ENCODE assay signal across 15 cellular contexts in the genomic region with DNA sequence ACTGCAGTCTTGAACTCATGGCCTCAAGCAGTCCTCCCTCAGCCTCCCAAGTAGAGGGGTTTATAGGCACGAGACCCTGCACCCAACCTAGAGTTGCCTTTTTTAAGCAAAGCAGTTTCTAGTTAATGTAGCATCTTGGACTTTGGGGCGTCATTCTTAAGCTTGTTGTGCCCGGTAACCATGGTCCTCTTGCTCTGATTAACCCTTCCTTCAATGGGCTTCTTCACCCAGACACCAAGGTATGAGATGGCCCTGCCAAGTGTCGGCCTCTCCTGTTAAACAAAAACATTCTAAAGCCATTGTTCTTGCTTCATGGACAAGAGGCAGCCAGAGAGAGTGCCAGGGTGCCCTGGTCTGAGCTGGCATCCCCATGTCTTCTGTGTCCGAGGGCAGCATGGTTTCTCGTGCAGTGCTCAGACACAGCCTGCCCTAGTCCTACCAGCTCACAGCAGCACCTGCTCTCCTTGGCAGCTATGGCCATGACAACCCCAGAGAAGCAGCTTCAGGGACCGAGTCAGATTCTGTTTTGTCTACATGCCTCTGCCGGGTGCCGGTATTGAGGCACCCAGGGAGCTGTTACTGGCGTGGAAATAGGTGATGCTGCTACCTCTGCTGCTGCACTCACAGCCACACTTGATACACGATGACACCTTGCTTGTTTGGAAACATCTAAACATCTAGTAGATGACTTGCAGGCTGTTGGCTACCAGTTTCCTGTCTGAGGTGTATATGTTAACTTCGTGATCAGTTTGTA. TPM values are rescaled to one million over a fixed set of nuclear protein-coding genes. Genes with fewer than 3 reads are reported as not detected.
DNase-seq lines count a peak whose midpoint lies in the region; ATAC-seq, FAIRE-seq and TF ChIP-seq lines count a peak whose summit lies in the region.
"Had no signal": no experiment of that assay in that cellular context is flagged by ENCODE, and none has a peak within 500 bp of the region (broad histone marks: within the 10 kb centered on the region; RNA-seq: fewer than 3 reads in every experiment).

No MANE protein-coding gene starts in this region.

- TF ChIP-seq EP300 in SK-N-SH (IDR thresholded peaks at IDR 0.05; ENCODE audit: borderline replicate concordance in 1 of 2, low read depth in 1 of 2, low read length in 1 of 2) = no peak

- H3K4me3 ChIP-seq in SK-N-SH (ENCODE audit: low read depth in 2 of 2, low read length in 1 of 2) = no peak overlapping the region; a peak in 1 of 4 replicates
- peak overlapping the region; percentile 95; the same call in 1 of the 2 replicates for H3K4me3 ChIP-seq in HUES64 (ENCODE audit: low read length)
- H3K4me3 ChIP-seq: lower lobe of right lung, thoracic aorta had no signal

- H3K9me3 ChIP-seq in SK-N-SH (no peaks in the 10 kb centered on the region), HUES64 (ENCODE audit: insufficient read depth, low read depth, low read length) (no peaks in the 10 kb centered on the region)
- H3K9me3 ChIP-seq: lower lobe of right lung, thoracic aorta had no signal

- peaks cover 50% of the 10 kb centered on the region for H3K36me3 Mint-ChIP-seq in activated T-helper 2 cell treated with anti-CD3 and anti-CD28 coated beads, Interferon-gamma antibody, Interleukin-2, Interleukin-4, amounts not matched to agents 10 μg/mL and 5 μg/mL and 100 μg/mL, durations not matched to agents 14 hours and 24 hours and 36 hours (ENCODE audit: low read depth)
- peaks cover 32% of the 10 kb centered on the region for H3K36me3 Mint-ChIP-seq in nephron (ENCODE audit: low read depth)

- H3F3A ChIP-seq in SK-N-SH (replicated peaks; ENCODE audit: insufficient read depth) = peaks cover 62% of the 10 kb centered on the region

- DNase-seq in SK-N-SH (no peak), urothelium cell line (ENCODE audit: low spot score) (no peak), NCI-H1092 (lab: John Stamatoyannopoulos, UW) (no peak)
- DNase-seq in activated T-helper 2 cell treated with anti-CD3 and anti-CD28 coated beads, Interferon-gamma antibody, Interleukin-2, Interleukin-4, amounts not matched to agents 10 μg/mL and 5 μg/mL and 100 μg/mL, durations not matched to agents 14 hours and 24 hours and 36 hours (ENCODE audit: low spot score) = no peak
- DNase-seq: ACHN; erythroblast; KG1; lower lobe of right lung; SHP77; stimulated activated CD4-positive, alpha-beta T cell treated with anti-CD3 and anti-CD28 coated beads, Interleukin-12 subunit alpha, Interleukin-12 subunit beta, amount 100 ng/mL, for 4 hours had no signal

- peak overlapping the region; percentile 57 for H3K4me3 Mint-ChIP-seq in activated T-helper 2 cell treated with anti-CD3 and anti-CD28 coated beads, Interferon-gamma antibody, Interleukin-2, Interleukin-4, amounts not matched to agents 10 μg/mL and 5 μg/mL and 100 μg/mL, durations not matched to agents 14 hours and 24 hours and 36 hours (ENCODE audit: low read depth)
- H3K4me3 Mint-ChIP-seq in nephron = peak overlapping the region; percentile 41 to 65 (median 54)

- H2AFZ ChIP-seq in SK-N-SH (ENCODE audit: low read depth) = no peak overlapping the region

- H3K27me3 ChIP-seq in SK-N-SH (ENCODE audit: insufficient read depth) (no peaks in the 10 kb centered on the region), HUES64 (ENCODE audit: insufficient read depth, low read length) (no peaks in the 10 kb centered on the region)

- peak overlapping the region; percentile 96; the same call in 1 of the 2 replicates for H3K4me2 ChIP-seq in SK-N-SH

- no peaks in the 10 kb centered on the region for H3K9me3 Mint-ChIP-seq in activated T-helper 2 cell treated with anti-CD3 and anti-CD28 coated beads, Interferon-gamma antibody, Interleukin-2, Interleukin-4, amounts not matched to agents 10 μg/mL and 5 μg/mL and 100 μg/mL, durations not matched to agents 14 hours and 24 hours and 36 hours
- H3K9me3 Mint-ChIP-seq in nephron = no peaks in the 10 kb centered on the region

- H3K27me3 Mint-ChIP-seq in activated T-helper 2 cell treated with anti-CD3 and anti-CD28 coated beads, Interferon-gamma antibody, Interleukin-2, Interleukin-4, amounts not matched to agents 10 μg/mL and 5 μg/mL and 100 μg/mL, durations not matched to agents 14 hours and 24 hours and 36 hours (ENCODE audit: low read depth) = no peaks in the 10 kb centered on the region
- peaks cover 4% of the 10 kb centered on the region for H3K27me3 Mint-ChIP-seq in nephron (ENCODE audit: low read depth)

- H3K4me1 Mint-ChIP-seq in activated T-helper 2 cell treated with anti-CD3 and anti-CD28 coated beads, Interferon-gamma antibody, Interleukin-2, Interleukin-4, amounts not matched to agents 10 μg/mL and 5 μg/mL and 100 μg/mL, durations not matched to agents 14 hours and 24 hours and 36 hours (ENCODE audit: low read depth) = peaks cover 38% of the 10 kb centered on the region
- peaks cover 37% of the 10 kb centered on the region for H3K4me1 Mint-ChIP-seq in nephron

- POLR2A ChIA-PET in SK-N-SH (lab: Yijun Ruan, JAX) = no interaction called here

- TF ChIP-seq RAD21 in SK-N-SH (IDR thresholded peaks at IDR 0.05; ENCODE audit: low read length) = no peak

- intact Hi-C loops in activated T-helper 2 cell treated with anti-CD3 and anti-CD28 coated beads, Interferon-gamma antibody, Interleukin-2, Interleukin-4, amounts not matched to agents 10 μg/mL and 5 μg/mL and 100 μg/mL, durations not matched to agents 14 hours and 24 hours and 36 hours (cut with micrococcal nuclease) = loop anchor here (5.0 to 10.0 kb wide), 3 partner anchors 93 to 322 kb away; a partner anchor contains a TSS

- H3K79me2 ChIP-seq in SK-N-SH (ENCODE audit: insufficient read depth) = peaks cover 34% of the 10 kb centered on the region

- H3K9me2 ChIP-seq in SK-N-SH = no peaks in the 10 kb centered on the region

- H3K4me1 ChIP-seq in SK-N-SH (ENCODE audit: control insufficient read depth in 1 of 2, insufficient read depth in 2 of 2, low read depth in 1 of 2, low read length in 1 of 2) (peaks cover 19 to 44% of the 10 kb centered on the region in 2 experiments; a peak in 3 of 4 replicates), HUES64 (ENCODE audit: insufficient read depth, low read length) (peaks cover 27% of the 10 kb centered on the region)

- H3K36me3 ChIP-seq in SK-N-SH (replicated peaks in 1 of 2; ENCODE audit: control insufficient read depth in 1 of 2, insufficient read depth in 2 of 2, low read length in 1 of 2) (peaks cover 28 to 30% of the 10 kb centered on the region in 2 experiments), HUES64 (ENCODE audit: insufficient read depth, low read length) (peaks cover 36% of the 10 kb centered on the region)

- CTCF ChIA-PET in SK-N-SH (lab: Yijun Ruan, JAX) = interaction anchor here (1.0 to 3.4 kb wide), 5 partner anchors 21 to 136 kb away, joined by 3 to 20 read pairs (median 4); no protein-coding TSS in a partner anchor

- TF ChIP-seq CTCF in SK-N-SH (IDR thresholded peaks at IDR 0.05) = no peak
- TF ChIP-seq CTCF in nephron (IDR thresholded peaks at IDR 0.05; ENCODE audit: unreplicated experiment in 3 of 3) = no peak

- H3K9ac ChIP-seq in SK-N-SH (0 out of 2 replicates have a peak overlapping the region, but pooled peaks have one; percentile 16), HUES64 (ENCODE audit: low read depth, low read length) (peak overlapping the region; percentile 38)

- peaks cover 60% of the 10 kb centered on the region for H4K20me1 ChIP-seq in SK-N-SH (ENCODE audit: insufficient read depth)

- H3K27ac ChIP-seq in SK-N-SH (ENCODE audit: low read depth in 2 of 2, low read length in 1 of 2) = no peak overlapping the region
- H3K27ac ChIP-seq in HUES64 (ENCODE audit: low read depth, low read length) = peak overlapping the region; percentile 75; the same call in 1 of the 2 replicates
- H3K27ac ChIP-seq: lower lobe of right lung, thoracic aorta had no signal

- H3K27ac Mint-ChIP-seq in activated T-helper 2 cell treated with anti-CD3 and anti-CD28 coated beads, Interferon-gamma antibody, Interleukin-2, Interleukin-4, amounts not matched to agents 10 μg/mL and 5 μg/mL and 100 μg/mL, durations not matched to agents 14 hours and 24 hours and 36 hours = peak overlapping the region; percentile 30
- no peak overlapping the region for H3K27ac Mint-ChIP-seq in nephron

- WGBS in SK-N-SH (ENCODE audit: low lambda C conversion rate) = 84% methylated on average over 10 of the region's 12 CpGs
- WGBS in HUES64 = 89% methylated on average over 12 of the region's 12 CpGs

- ATAC-seq in SK-N-SH treated with all-trans-retinoic acid at 6 μM for 48 hours (no peak), esophagus mucosa (no peak)
- ATAC-seq: lower lobe of right lung had no signal

- no peak for FAIRE-seq in urothelium cell line (lab: Jason Lieb, UNC)

RNA-seq across cellular contexts. Expression of a gene that starts 3.3 kb away (rescaled TPM):
- 3,540 and 4,635 TPM in 2 replicates for polyA plus RNA-seq in SK-N-SH (2012; rRNA removed)
- 2,365 and 3,863 TPM in 2 replicates for polyA plus RNA-seq in SK-N-SH (2012; cell fraction: cytosol; rRNA removed)
- polyA plus RNA-seq in SK-N-SH (2012; cell fraction: nucleus; rRNA removed) = 1,480 and 2,319 TPM in 2 replicates
- polyA plus RNA-seq in HUES64 (2013, experiment 1 of 2) = 2,187 TPM
- polyA plus RNA-seq in HUES64 (2013, experiment 2 of 2) = 2,411 TPM
- 2,404 and 2,406 TPM in 2 replicates for total RNA-seq in activated T-helper 2 cell treated with anti-CD3 and anti-CD28 coated beads, Interferon-gamma antibody, Interleukin-2, Interleukin-4, amounts not matched to agents 10 μg/mL and 5 μg/mL and 100 μg/mL, durations not matched to agents 14 hours and 24 hours and 36 hours
- 2,146 TPM for total RNA-seq in esophagus mucosa

RNA-seq across cellular contexts. Expression of a gene that starts 11.7 kb away (rescaled TPM):
- polyA plus RNA-seq in SK-N-SH (2012; rRNA removed) = 3.9 and 4.0 TPM in 2 replicates
- polyA plus RNA-seq in SK-N-SH (2012; cell fraction: cytosol; rRNA removed) = 1.1 and 1.9 TPM in 2 replicates
- 27.9 and 35.3 TPM in 2 replicates for polyA plus RNA-seq in SK-N-SH (2012; cell fraction: nucleus; rRNA removed)
- polyA plus RNA-seq in HUES64 (2013, experiment 1 of 2) = 3.0 TPM
- 2.9 TPM for polyA plus RNA-seq in HUES64 (2013, experiment 2 of 2)
- total RNA-seq in activated T-helper 2 cell treated with anti-CD3 and anti-CD28 coated beads, Interferon-gamma antibody, Interleukin-2, Interleukin-4, amounts not matched to agents 10 μg/mL and 5 μg/mL and 100 μg/mL, durations not matched to agents 14 hours and 24 hours and 36 hours = 19.8 and 25.7 TPM in 2 replicates
- total RNA-seq in esophagus mucosa = 1.0 TPM
- total RNA-seq: thoracic aorta had no signal

RNA-seq across cellular contexts. Expression of a gene that starts 49.6 kb away (rescaled TPM):
- polyA plus RNA-seq in SK-N-SH (2012; rRNA removed) = 0.05 TPM in 1 of 2 replicates, not detected in the other
- not detected in 2 replicates for polyA plus RNA-seq in SK-N-SH (2012; cell fraction: cytosol; rRNA removed)
- 0.09 and 0.29 TPM in 2 replicates for polyA plus RNA-seq in SK-N-SH (2012; cell fraction: nucleus; rRNA removed)
- 1.4 TPM for polyA plus RNA-seq in HUES64 (2013, experiment 1 of 2)
- polyA plus RNA-seq in HUES64 (2013, experiment 2 of 2) = 1.3 TPM
- total RNA-seq in activated T-helper 2 cell treated with anti-CD3 and anti-CD28 coated beads, Interferon-gamma antibody, Interleukin-2, Interleukin-4, amounts not matched to agents 10 μg/mL and 5 μg/mL and 100 μg/mL, durations not matched to agents 14 hours and 24 hours and 36 hours = not detected in 2 replicates
- not detected for total RNA-seq in esophagus mucosa
- total RNA-seq: thoracic aorta had no signal

RNA-seq across cellular contexts. Expression of a gene that starts 55.6 kb away (rescaled TPM):
- polyA plus RNA-seq in SK-N-SH (2012; rRNA removed) = 100 and 107 TPM in 2 replicates
- 39.4 and 45.3 TPM in 2 replicates for polyA plus RNA-seq in SK-N-SH (2012; cell fraction: cytosol; rRNA removed)
- polyA plus RNA-seq in SK-N-SH (2012; cell fraction: nucleus; rRNA removed) = 647 and 650 TPM in 2 replicates
- 44.5 TPM for polyA plus RNA-seq in HUES64 (2013, experiment 1 of 2)
- 44.8 TPM for polyA plus RNA-seq in HUES64 (2013, experiment 2 of 2)
- total RNA-seq in activated T-helper 2 cell treated with anti-CD3 and anti-CD28 coated beads, Interferon-gamma antibody, Interleukin-2, Interleukin-4, amounts not matched to agents 10 μg/mL and 5 μg/mL and 100 μg/mL, durations not matched to agents 14 hours and 24 hours and 36 hours = 115 and 125 TPM in 2 replicates
- total RNA-seq in esophagus mucosa = 48.0 TPM

Comparison
In these comparisons a context has a peak if more than half of its experiments do, and no peak if none do; other contexts are left out.
1. RNA of a gene that starts 11.7 kb away (total RNA-seq): 19.8 to 25.7 TPM in activated T-helper 2 cell treated with anti-CD3 and anti-CD28 coated beads, Interferon-gamma antibody, Interleukin-2, Interleukin-4, amounts not matched to agents 10 μg/mL and 5 μg/mL and 100 μg/mL, durations not matched to agents 14 hours and 24 hours and 36 hours; 1.0 TPM in esophagus mucosa (single experiment); every median in the first group is over 10 times any median in the second.